ENCODE assay signal across 18 cellular contexts in genomic region chr1:119718409-119718808, GRCh38. TPM values are rescaled to one million over a fixed set of nuclear protein-coding genes. Genes with fewer than 3 reads are reported as not detected.
DNase-seq lines count a peak whose midpoint lies in the region; ATAC-seq, FAIRE-seq and TF ChIP-seq lines count a peak whose summit lies in the region.
"Had no signal": no experiment of that assay in that cellular context is flagged by ENCODE, and none has a peak within 500 bp of the region (broad histone marks: within the 10 kb centered on the region; RNA-seq: fewer than 3 reads in every experiment).

No MANE protein-coding gene starts in this region.

- peaks cover under 1% of the 10 kb centered on the region for H3K79me1 ChIP-seq in trophoblast cell (ENCODE audit: low read length)

- no peak overlapping the region for H3K23ac ChIP-seq in trophoblast cell (ENCODE audit: low read length)

- H3K79me2 ChIP-seq in GM23338 (replicated peaks; ENCODE audit: insufficient read depth) (peaks cover 100% of the 10 kb centered on the region), K562 (ENCODE audit: control insufficient read depth, insufficient read depth, low read length) (peaks cover 57% of the 10 kb centered on the region), trophoblast cell (ENCODE audit: control insufficient read depth, insufficient read depth, low read length, poor library complexity) (peaks cover 8% of the 10 kb centered on the region)

- H3K4ac ChIP-seq in trophoblast cell (ENCODE audit: low read depth, low read length): peak overlapping the region; percentile 35

- in situ Hi-C loops in K562 (cut with MboI): no loop called here

- no peak for FAIRE-seq in K562 (lab: Jason Lieb, UNC)
- FAIRE-seq: D721Med, HTR-8/SVneo had no signal

- intact Hi-C loops in K562 (cut with micrococcal nuclease) (no loop called here), adrenal gland (cut with DNase I) (no loop called here)

- H3K4me3 Mint-ChIP-seq in GM23338: no peak overlapping the region
- H3K4me3 Mint-ChIP-seq: CD4-positive, alpha-beta memory T cell had no signal

- CTCF ChIA-PET in K562 (lab: Yijun Ruan, JAX; ENCODE audit: low intra/inter-chr PET ratio): no interaction called here

- TF ChIP-seq CTCF in GM23338 (conservative IDR thresholded peaks at IDR 0.05; ENCODE audit: low read depth in 2 of 2) (no peak), K562 (IDR thresholded peaks at IDR 0.05 in 2 of 3, conservative IDR thresholded peaks at IDR 0.05 in 1 of 3; ENCODE audit: insufficient read depth in 2 of 3, low read depth in 1 of 3, low read length in 3 of 3) (no peak), adrenal gland (IDR thresholded peaks at IDR 0.05) (no peak)

- DNase-seq in GM23338 (ENCODE audit: low spot score) (no peak), K562 (ENCODE audit: extremely low read depth in 1 of 4, low spot score in 3 of 4) (no peak), trophoblast cell (no peak), COLO829 (ENCODE audit: low spot score) (no peak), adrenal gland (no peak)
- DNase-seq: 8988T; AML-193; C1 segment of cervical spinal cord; CD4-positive, alpha-beta memory T cell; COR-L47; DMS153; DMS79 treated with DMSO at 0.1 percent for 48 hours; GF-D8; HCEC 1CT had no signal

- H4K20me1 ChIP-seq in BLaER1 (peaks cover 100% of the 10 kb centered on the region), GM23338 (replicated peaks; ENCODE audit: insufficient read depth) (peaks cover 94% of the 10 kb centered on the region), K562 (replicated peaks; ENCODE audit: control insufficient read depth, insufficient read depth, low read length) (peaks cover 48% of the 10 kb centered on the region)

- H3K9ac ChIP-seq in BLaER1: no peak overlapping the region
- no peak overlapping the region for H3K9ac ChIP-seq in K562 (ENCODE audit: insufficient read depth in 1 of 2, low read depth in 2 of 2, low read length in 2 of 2)
- H3K9ac ChIP-seq in trophoblast cell (ENCODE audit: low read length): no peak overlapping the region

- no peaks in the 10 kb centered on the region for H3K9me2 ChIP-seq in GM23338 (ENCODE audit: insufficient read depth)

- TF ChIP-seq RAD21 in K562 (CRISPR knock-in tag; conservative IDR thresholded peaks at IDR 0.05 in 1 of 2, IDR thresholded peaks at IDR 0.05 in 1 of 2): no peak

- H3K4me1 ChIP-seq in BLaER1: peaks cover 86% of the 10 kb centered on the region
- H3K4me1 ChIP-seq in GM23338 (ENCODE audit: insufficient read depth): peaks cover 52% of the 10 kb centered on the region
- peaks cover 0 to 25% of the 10 kb centered on the region in 2 experiments; a peak in 4 of 5 replicates for H3K4me1 ChIP-seq in K562 (replicated peaks in 1 of 2; ENCODE audit: control insufficient read depth in 2 of 2, insufficient read depth in 2 of 2, low read length in 2 of 2)
- H3K4me1 ChIP-seq in trophoblast cell (ENCODE audit: control insufficient read depth in 1 of 2, insufficient read depth in 2 of 2, low read length in 2 of 2): peaks cover 29 to 45% of the 10 kb centered on the region in 2 experiments
- no peaks in the 10 kb centered on the region for H3K4me1 ChIP-seq in adrenal gland (replicated peaks in 1 of 2)

- H3K4me2 ChIP-seq in BLaER1 (peak overlapping the region; percentile 92), GM23338 (peak overlapping the region; percentile 10; the same call in 1 of the 2 replicates), K562 (ENCODE audit: insufficient read depth, low read length) (no peak overlapping the region), trophoblast cell (ENCODE audit: low read length) (no peak overlapping the region)

- H4K8ac ChIP-seq in trophoblast cell (ENCODE audit: low read depth, low read length): no peak overlapping the region

- TF ChIP-seq POLR2A in K562 (conservative IDR thresholded peaks at IDR 0.05) (no peak), adrenal gland (IDR thresholded peaks at IDR 0.05) (no peak)

- no peak overlapping the region for H4K91ac ChIP-seq in trophoblast cell (ENCODE audit: low read depth, low read length)

- peaks cover 88% of the 10 kb centered on the region for H3K36me3 Mint-ChIP-seq in GM23338 (ENCODE audit: low read depth)
- H3K36me3 Mint-ChIP-seq: CD4-positive, alpha-beta memory T cell had no signal

- no peak overlapping the region for H3K27ac Mint-ChIP-seq in GM23338
- H3K27ac Mint-ChIP-seq: CD4-positive, alpha-beta memory T cell had no signal

- no peaks in the 10 kb centered on the region for H3K9me1 ChIP-seq in K562 (ENCODE audit: control insufficient read depth, insufficient read depth, low read length)

- H3K27ac ChIP-seq in BLaER1 (no peak overlapping the region), GM23338 (ENCODE audit: low read depth) (peak overlapping the region; percentile 35; the same call in 1 of the 2 replicates), K562 (ENCODE audit: extremely low read depth, low read depth, low read length) (no peak overlapping the region), trophoblast cell (ENCODE audit: low read depth, low read length) (no peak overlapping the region), adrenal gland (no peak overlapping the region)

- peaks cover 66% of the 10 kb centered on the region for H3K4me1 Mint-ChIP-seq in GM23338

- no peak overlapping the region for H2BK120ac ChIP-seq in trophoblast cell (ENCODE audit: insufficient read depth, low read length, poor library complexity)

- peaks cover 13% of the 10 kb centered on the region for H3K27me3 Mint-ChIP-seq in GM23338 (ENCODE audit: insufficient read depth, low read depth, poor library complexity)

- TF ChIP-seq EP300 in K562 (IDR thresholded peaks at IDR 0.05; ENCODE audit: low read length): no peak

- no peak overlapping the region for H2AFZ ChIP-seq in GM23338
- no peak overlapping the region for H2AFZ ChIP-seq in K562 (ENCODE audit: low read depth, low read length)
- H2AFZ ChIP-seq in trophoblast cell (ENCODE audit: insufficient read depth, low read length, poor library complexity): no peak overlapping the region

- H3F3A ChIP-seq in GM23338 (replicated peaks; ENCODE audit: low read depth): peaks cover 20% of the 10 kb centered on the region

- H2AK5ac ChIP-seq in trophoblast cell (ENCODE audit: low read length): no peak overlapping the region

- no peaks in the 10 kb centered on the region for H3K27me3 ChIP-seq in BLaER1
- H3K27me3 ChIP-seq in GM23338 (ENCODE audit: insufficient read depth): no peaks in the 10 kb centered on the region
- no peaks in the 10 kb centered on the region for H3K27me3 ChIP-seq in K562 (ENCODE audit: control insufficient read depth in 2 of 2, insufficient read depth in 2 of 2, low read length in 2 of 2)
- H3K27me3 ChIP-seq in trophoblast cell (ENCODE audit: insufficient read depth, low read length): no peaks in the 10 kb centered on the region
- no peaks in the 10 kb centered on the region for H3K27me3 ChIP-seq in adrenal gland

- no peak overlapping the region for H4K12ac ChIP-seq in trophoblast cell (ENCODE audit: low read depth, low read length)

- no TSS peak for BruUV-seq in K562 (replicated peaks; lab: Mats Ljungman, UMichigan)

- H2BK12ac ChIP-seq in trophoblast cell (ENCODE audit: low read length): no peak overlapping the region

- no peak overlapping the region for H3K4me3 ChIP-seq in BLaER1
- H3K4me3 ChIP-seq in GM23338: peak overlapping the region; percentile 0; the same call in 1 of the 2 replicates
- H3K4me3 ChIP-seq in K562: no peak overlapping the region
- no peak overlapping the region for H3K4me3 ChIP-seq in trophoblast cell (ENCODE audit: low read depth, low read length)
- no peak overlapping the region for H3K4me3 ChIP-seq in adrenal gland

- H2BK5ac ChIP-seq in trophoblast cell (ENCODE audit: low read depth, low read length, poor library complexity): no peak overlapping the region

- H3K14ac ChIP-seq in trophoblast cell (ENCODE audit: low read length): no peak overlapping the region

- ATAC-seq in GM23338 (no peak), K562 (no peak), esophagus mucosa (no peak)

- no peaks in the 10 kb centered on the region for H3K9me3 Mint-ChIP-seq in GM23338
- H3K9me3 Mint-ChIP-seq: CD4-positive, alpha-beta memory T cell had no signal

- H3K9me3 ChIP-seq in BLaER1 (no peaks in the 10 kb centered on the region), K562 (replicated peaks; ENCODE audit: control insufficient read depth, insufficient read depth, low read depth, low read length) (no peaks in the 10 kb centered on the region), trophoblast cell (ENCODE audit: insufficient read depth, low read depth, low read length) (no peaks in the 10 kb centered on the region), adrenal gland (replicated peaks in 1 of 3) (no peaks in the 10 kb centered on the region)

- POLR2A ChIA-PET in K562 (lab: Yijun Ruan, JAX): interaction anchor here (1.0 to 1.1 kb wide), 2 partner anchors 9 to 12 kb away, joined by 4 to 6 read pairs; no protein-coding TSS in a partner anchor

- peaks cover 65% of the 10 kb centered on the region for H3K36me3 ChIP-seq in BLaER1
- H3K36me3 ChIP-seq in GM23338 (ENCODE audit: insufficient read depth): peaks cover 43% of the 10 kb centered on the region
- H3K36me3 ChIP-seq in K562 (ENCODE audit: control insufficient read depth, insufficient read depth, low read length): peaks cover 8% of the 10 kb centered on the region; the same call in 2 of the 3 replicates
- peaks cover 9 to 19% of the 10 kb centered on the region in 2 experiments for H3K36me3 ChIP-seq in trophoblast cell (ENCODE audit: control insufficient read depth in 1 of 2, insufficient read depth in 2 of 2, low read length in 2 of 2)
- no peaks in the 10 kb centered on the region for H3K36me3 ChIP-seq in adrenal gland (replicated peaks in 1 of 2)

- H3K18ac ChIP-seq in trophoblast cell (ENCODE audit: low read length): no peak overlapping the region

RNA-seq across cellular contexts. Expression of gene PHGDH, which starts 6.7 kb away (rescaled TPM):
- 816 and 885 TPM in 2 replicates for total RNA-seq in GM23338 (2014; rRNA removed; shearing (Covaris generic))
- 612 and 652 TPM in 2 replicates for polyA plus RNA-seq in GM23338 (2016; fragmentation: Nextera tagmentation; extraction: Ambion mirVana)
- total RNA-seq in K562 (2011; cell fraction: chromatin; rRNA removed; ENCODE audit: low replicate concordance): 36.0 and 39.7 TPM in 2 replicates
- 29.1 and 29.2 TPM in 2 replicates for total RNA-seq in K562 (2011; cell fraction: nucleolus; rRNA removed)
- total RNA-seq in K562 (2011; cell fraction: nucleoplasm; rRNA removed): 31.7 TPM in 2 replicates
- total RNA-seq in K562 (2014; rRNA removed): 59.3 and 65.5 TPM in 2 replicates
- total RNA-seq in K562 (2014; rRNA removed; fragmentation: Illumina TruSeq; extraction: Trizol): 36.2 and 36.8 TPM in 2 replicates
- total RNA-seq in K562 (2015; rRNA removed; fragmentation: Illumina TruSeq; extraction: Trizol): 12.1 and 12.9 TPM in 2 replicates
- 61.6 and 78.8 TPM in 2 replicates for total RNA-seq in K562 (2021)
- 6.7 and 25.1 TPM in 2 replicates for polyA plus RNA-seq in K562 (2011; rRNA removed)
- 7.6 and 14.9 TPM in 2 replicates for polyA plus RNA-seq in K562 (2011; cell fraction: cytosol; rRNA removed)
- 12.3 and 25.6 TPM in 2 replicates for polyA plus RNA-seq in K562 (2011; cell fraction: nucleus; rRNA removed)
- polyA plus RNA-seq in K562 (2012): 40.8 and 809 TPM in 2 replicates
- polyA plus RNA-seq in K562 (2014; fragmentation: Illumina TruSeq; extraction: Trizol): 57.9 and 63.6 TPM in 2 replicates
- 10 to 100 TPM in 1 of 2 experiments, 1 to 10 TPM in 1; 8.6 to 14.7 TPM for polyA plus RNA-seq in K562 (2014; fragmentation: Nextera tagmentation; extraction: Ambion mirVana)
- polyA plus RNA-seq in K562 (2014; rRNA removed): 71.5 and 84.2 TPM in 2 replicates
- polyA minus RNA-seq in K562 (2011; rRNA and poly(A)+ RNA removed): 11.2 and 33.6 TPM in 2 replicates
- polyA minus RNA-seq in K562 (2011; cell fraction: cytosol; rRNA and poly(A)+ RNA removed): 5.7 and 28.2 TPM in 2 replicates
- polyA minus RNA-seq in K562 (2011; cell fraction: nucleus; rRNA and poly(A)+ RNA removed): 7.8 and 23.7 TPM in 2 replicates
- 111 and 114 TPM in 2 replicates for polyA plus RNA-seq in trophoblast cell (2013)
- total RNA-seq in esophagus mucosa: 108 TPM
- 1 to 10 TPM; 1.8 to 9.0 (median 3.4) TPM for total RNA-seq in adrenal gland
- 10 to 100 TPM in 1 of 3 donors, 1 to 10 TPM in 2; 2.0 to 12.0 (median 3.8) TPM for polyA plus RNA-seq in adrenal gland

RNA-seq across cellular contexts. Expression of gene HMGCS2, which starts 50.3 kb away (rescaled TPM):
- not detected in 2 replicates for total RNA-seq in GM23338 (2014; rRNA removed; shearing (Covaris generic))
- polyA plus RNA-seq in GM23338 (2016; fragmentation: Nextera tagmentation; extraction: Ambion mirVana) (not detected in 2 replicates), K562 (2011; rRNA removed) (not detected in 2 replicates), K562 (2014; fragmentation: Illumina TruSeq; extraction: Trizol) (not detected in 2 replicates), K562 (2014; fragmentation: Nextera tagmentation; extraction: Ambion mirVana) (not detected), K562 (2014; rRNA removed) (not detected in 2 replicates), adrenal gland (under 1 TPM; 0.30 to 0.33 (median 0.32) TPM)
- not detected in 2 replicates for total RNA-seq in K562 (2011; cell fraction: chromatin; rRNA removed; ENCODE audit: low replicate concordance)
- total RNA-seq in K562 (2011; cell fraction: nucleolus; rRNA removed): not detected in 2 replicates
- not detected in 2 replicates for total RNA-seq in K562 (2011; cell fraction: nucleoplasm; rRNA removed)
- total RNA-seq in K562 (2014; rRNA removed) (not detected in 2 replicates), K562 (2014; rRNA removed; fragmentation: Illumina TruSeq; extraction: Trizol) (not detected in 2 replicates), K562 (2015; rRNA removed; fragmentation: Illumina TruSeq; extraction: Trizol) (not detected in 2 replicates), K562 (2021) (0.13 and 0.18 TPM in 2 replicates), esophagus mucosa (0.76 TPM), adrenal gland (under 1 TPM in 3 of 8 donors, not detected in 5; 0.34 to 0.68 (median 0.49) TPM)
- polyA plus RNA-seq in K562 (2011; cell fraction: cytosol; rRNA removed): not detected in 2 replicates
- polyA plus RNA-seq in K562 (2011; cell fraction: nucleus; rRNA removed): not detected in 2 replicates
- not detected in 2 replicates for polyA plus RNA-seq in K562 (2012)
- polyA minus RNA-seq in K562 (2011; rRNA and poly(A)+ RNA removed): not detected in 2 replicates
- not detected in 2 replicates for polyA minus RNA-seq in K562 (2011; cell fraction: cytosol; rRNA and poly(A)+ RNA removed)
- not detected in 2 replicates for polyA minus RNA-seq in K562 (2011; cell fraction: nucleus; rRNA and poly(A)+ RNA removed)
- 0.07 TPM in 1 of 2 replicates, not detected in the other for polyA plus RNA-seq in trophoblast cell (2013)
- total RNA-seq: CD4-positive, alpha-beta memory T cell had no signal
- polyA plus RNA-seq: CD4-positive, alpha-beta memory T cell had no signal

Comparison
In these comparisons a context has a peak if more than half of its experiments do, and no peak if none do; other contexts are left out.
1. H3K4me2 ChIP-seq: peak in BLaER1 (single experiment) and GM23338 (single experiment); none in K562 (single experiment) and trophoblast cell (single experiment).